In the genomic region with DNA sequence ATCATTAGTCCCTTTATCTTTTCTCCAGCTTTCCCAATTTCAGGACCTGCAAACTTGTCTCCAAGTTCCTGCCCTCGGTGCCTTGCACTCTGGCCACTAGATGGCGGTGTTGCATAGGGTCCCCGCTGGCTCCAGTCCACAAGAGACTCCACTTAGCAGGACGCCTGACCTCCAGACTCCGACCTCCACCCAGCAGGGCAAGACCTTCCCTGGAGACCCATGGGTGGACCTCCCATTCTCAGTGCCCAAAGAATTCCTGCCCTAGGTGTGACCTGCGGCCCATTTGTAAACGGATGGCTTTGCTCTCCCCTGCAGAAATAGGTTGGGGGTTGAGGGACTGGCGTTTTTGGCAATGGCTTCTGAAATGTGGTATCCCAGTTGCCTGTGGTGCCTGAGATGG, we compare ENCODE assay signal across 8 cellular contexts.
A peak's percentile ranks its signal among the peaks of the same experiment; 100 is the strongest.
DNase-seq lines count a peak whose midpoint lies in the region; ATAC-seq and TF ChIP-seq lines count a peak whose summit lies in the region.

No MANE protein-coding gene starts in this region.

- no peak overlapping the region for H3K27ac Mint-ChIP-seq in activated CD4-positive, alpha-beta T cell treated with anti-CD3 and anti-CD28 coated beads, Interleukin-2, amount 10 ng/mL, durations not matched to agents 7 days and 5 days

- H3K4me1 Mint-ChIP-seq in activated CD4-positive, alpha-beta T cell treated with anti-CD3 and anti-CD28 coated beads, Interleukin-2, amount 10 ng/mL, durations not matched to agents 7 days and 5 days = no peaks in the 10 kb centered on the region

- peak; percentile 68 for ATAC-seq in GM19463 (IDR thresholded peaks at IDR 0.05; ENCODE audit: unreplicated experiment)
- ATAC-seq in GM18873 (IDR thresholded peaks at IDR 0.05; ENCODE audit: low FRiP score, unreplicated experiment) = no peak

- POLR2A ChIA-PET in activated CD4-positive, alpha-beta T cell treated with anti-CD3 and anti-CD28 coated beads, Interleukin-2, amount 10 ng/mL, durations not matched to agents 7 days and 5 days (lab: Charles Lee) = no interaction called here

- CTCF ChIA-PET in activated CD4-positive, alpha-beta T cell treated with anti-CD3 and anti-CD28 coated beads, Interleukin-2, amount 10 ng/mL, durations not matched to agents 7 days and 5 days (lab: Charles Lee) = interaction anchor here (0.7 to 1.6 kb wide), 9 partner anchors 15 to 218 kb away, joined by 3 to 4 read pairs (median 3); no protein-coding TSS in a partner anchor

- no peaks in the 10 kb centered on the region for H3K36me3 ChIP-seq in liver (ENCODE audit: control insufficient read depth in 4 of 4, insufficient read depth in 3 of 4, low read depth in 1 of 4, low read length in 3 of 4)

- no peaks in the 10 kb centered on the region for H3K4me1 ChIP-seq in liver (ENCODE audit: control insufficient read depth in 4 of 4, insufficient read depth in 4 of 4, low read length in 3 of 4)

- TF ChIP-seq RAD21 in liver (IDR thresholded peaks at IDR 0.05) = peak; percentile 98 to 99

- no peaks in the 10 kb centered on the region for H3K27me3 ChIP-seq in liver (ENCODE audit: control insufficient read depth in 4 of 4, insufficient read depth in 4 of 4, low read length in 3 of 4)

- H3K4me3 ChIP-seq in choroid plexus epithelial cell (ENCODE audit: low read depth, low read length) = no peak overlapping the region
- H3K4me3 ChIP-seq in liver (ENCODE audit: low read depth in 1 of 3, low read length in 3 of 3) = no peak overlapping the region

- H3K36me3 Mint-ChIP-seq in activated CD4-positive, alpha-beta T cell treated with anti-CD3 and anti-CD28 coated beads, Interleukin-2, amount 10 ng/mL, durations not matched to agents 7 days and 5 days (ENCODE audit: low read depth) = no peaks in the 10 kb centered on the region

- H3K9me3 ChIP-seq in liver (ENCODE audit: control insufficient read depth in 4 of 4, low read length in 3 of 4) = no peaks in the 10 kb centered on the region

- H3K4me3 Mint-ChIP-seq in activated CD4-positive, alpha-beta T cell treated with anti-CD3 and anti-CD28 coated beads, Interleukin-2, amount 10 ng/mL, durations not matched to agents 7 days and 5 days = no peak overlapping the region

- peaks cover 14% of the 10 kb centered on the region for H3K27me3 Mint-ChIP-seq in activated CD4-positive, alpha-beta T cell treated with anti-CD3 and anti-CD28 coated beads, Interleukin-2, amount 10 ng/mL, durations not matched to agents 7 days and 5 days

- H3K9me3 Mint-ChIP-seq in activated CD4-positive, alpha-beta T cell treated with anti-CD3 and anti-CD28 coated beads, Interleukin-2, amount 10 ng/mL, durations not matched to agents 7 days and 5 days = no peaks in the 10 kb centered on the region

- H3K9ac ChIP-seq in liver (ENCODE audit: low read depth in 1 of 2, low read length in 2 of 2) = no peak overlapping the region

- H3K27ac ChIP-seq in liver (ENCODE audit: low read depth in 1 of 2, low read length in 2 of 2) = no peak overlapping the region

- TF ChIP-seq CTCF in AG09319 (IDR thresholded peaks at IDR 0.05; ENCODE audit: low read depth, low read length) (no peak; the same call in none of the 2 replicates), choroid plexus epithelial cell (conservative IDR thresholded peaks at IDR 0.05; ENCODE audit: low read depth, low read length) (peak; percentile 99), liver (IDR thresholded peaks at IDR 0.05; ENCODE audit: low read depth, low read length, missing input control) (peak; percentile 98)

- DNase-seq in AG09319 (ENCODE audit: extremely low read depth, low read depth) (peak; percentile 48), NCI-H460 (ENCODE audit: extremely low read depth, low read depth) (peak; percentile 70), choroid plexus epithelial cell (ENCODE audit: low read depth) (peak; percentile 83)
- DNase-seq in activated CD4-positive, alpha-beta T cell treated with anti-CD3 and anti-CD28 coated beads, Interleukin-2, amount 10 ng/mL, durations not matched to agents 7 days and 5 days = peak; percentile 75
- DNase-seq in stimulated activated CD4-positive, alpha-beta T cell treated with anti-CD3 and anti-CD28 coated beads, TNF-alpha, amount 100 ng/mL, for 24 hours (ENCODE audit: low read depth in 3 of 3) = peak; percentile 62 to 72 (median 72)

- 12% methylated on average over 8 of the region's 8 CpGs for WGBS in liver

TF ChIP-seq in liver, 16 proteins besides CTCF, POLR2A, EP300 and RAD21:
- TF ChIP-seq RXRA (IDR thresholded peaks at IDR 0.05) = peak in 1 of 2 donors; percentile 12
- peak; percentile 71 for TF ChIP-seq NR2F2 (IDR thresholded peaks at IDR 0.05)
- no peak for TF ChIP-seq EGR1 (IDR thresholded peaks at IDR 0.05; ENCODE audit: low read depth in 2 of 2)
TF ChIP-seq in liver: peak in this region for 2.
